ENCODE assay signal across 3 cellular contexts in the genomic region with DNA sequence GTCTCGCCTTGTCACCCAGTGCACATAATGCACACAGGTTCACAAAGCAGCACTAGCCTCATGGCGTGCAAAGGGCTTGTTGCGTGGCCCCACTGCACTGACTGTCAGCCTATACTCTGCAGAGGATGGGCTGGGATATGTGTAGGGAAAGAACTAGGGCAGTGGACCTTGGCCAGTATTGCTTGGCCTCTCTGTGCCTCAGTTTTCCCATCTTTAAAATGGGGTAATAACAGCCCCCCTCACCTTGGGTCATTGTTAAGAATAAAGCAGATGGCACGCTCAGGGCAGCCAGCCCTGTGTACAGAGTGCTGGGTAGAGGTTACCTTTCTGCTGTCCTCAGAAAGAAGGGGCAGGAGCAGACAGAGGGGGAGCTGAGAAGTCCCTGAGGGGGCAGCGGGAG.
TF ChIP-seq lines count a peak whose summit lies in the region.

No MANE protein-coding gene starts in this region.

TF ChIP-seq in HepG2, 621 proteins besides CTCF, POLR2A, EP300 and RAD21:
- peak; percentile 64 for TF ChIP-seq ZNF629 (CRISPR knock-in tag; conservative IDR thresholded peaks at IDR 0.05)
- TF ChIP-seq ZNF558 (CRISPR knock-in tag; IDR thresholded peaks at IDR 0.05; ENCODE audit: borderline replicate concordance): no peak
- TF ChIP-seq ZNF790 (CRISPR knock-in tag; IDR thresholded peaks at IDR 0.05; ENCODE audit: borderline replicate concordance): no peak

TF ChIP-seq in HCT116, 20 proteins besides CTCF, POLR2A, EP300 and RAD21:
- no peak for TF ChIP-seq ELF1 (IDR thresholded peaks at IDR 0.05; ENCODE audit: borderline replicate concordance, low read depth)
- TF ChIP-seq EZH2 (IDR thresholded peaks at IDR 0.05): no peak
- TF ChIP-seq SRF (IDR thresholded peaks at IDR 0.05; ENCODE audit: low read depth): no peak
- TF ChIP-seq, protein P1, sequence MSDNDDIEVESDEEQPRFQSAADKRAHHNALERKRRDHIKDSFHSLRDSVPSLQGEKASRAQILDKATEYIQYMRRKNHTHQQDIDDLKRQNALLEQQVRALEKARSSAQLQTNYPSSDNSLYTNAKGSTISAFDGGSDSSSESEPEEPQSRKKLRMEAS (IDR thresholded peaks at IDR 0.05): no peak
- no peak for TF ChIP-seq CEBPB (IDR thresholded peaks at IDR 0.05; ENCODE audit: low read depth)
- TF ChIP-seq TCF7L2 (IDR thresholded peaks at IDR 0.05; ENCODE audit: borderline replicate concordance, extremely low read depth, insufficient read depth, insufficient read length): no peak
- TF ChIP-seq ZNF274 (IDR thresholded peaks at IDR 0.05; ENCODE audit: low read depth, low read length): no peak
- TF ChIP-seq SP1 (IDR thresholded peaks at IDR 0.05; ENCODE audit: low read depth): no peak
- TF ChIP-seq EZH2phosphoT487 (IDR thresholded peaks at IDR 0.05; ENCODE audit: borderline replicate concordance): no peak
- TF ChIP-seq SIN3A (IDR thresholded peaks at IDR 0.05; ENCODE audit: low read depth): no peak
- TF ChIP-seq, protein P2, sequence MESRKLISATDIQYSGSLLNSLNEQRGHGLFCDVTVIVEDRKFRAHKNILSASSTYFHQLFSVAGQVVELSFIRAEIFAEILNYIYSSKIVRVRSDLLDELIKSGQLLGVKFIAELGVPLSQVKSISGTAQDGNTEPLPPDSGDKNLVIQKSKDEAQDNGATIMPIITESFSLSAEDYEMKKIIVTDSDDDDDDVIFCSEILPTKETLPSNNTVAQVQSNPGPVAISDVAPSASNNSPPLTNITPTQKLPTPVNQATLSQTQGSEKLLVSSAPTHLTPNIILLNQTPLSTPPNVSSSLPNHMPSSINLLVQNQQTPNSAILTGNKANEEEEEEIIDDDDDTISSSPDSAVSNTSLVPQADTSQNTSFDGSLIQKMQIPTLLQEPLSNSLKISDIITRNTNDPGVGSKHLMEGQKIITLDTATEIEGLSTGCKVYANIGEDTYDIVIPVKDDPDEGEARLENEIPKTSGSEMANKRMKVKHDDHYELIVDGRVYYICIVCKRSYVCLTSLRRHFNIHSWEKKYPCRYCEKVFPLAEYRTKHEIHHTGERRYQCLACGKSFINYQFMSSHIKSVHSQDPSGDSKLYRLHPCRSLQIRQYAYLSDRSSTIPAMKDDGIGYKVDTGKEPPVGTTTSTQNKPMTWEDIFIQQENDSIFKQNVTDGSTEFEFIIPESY (IDR thresholded peaks at IDR 0.05; ENCODE audit: extremely low read depth, insufficient replicate concordance, low read length): no peak
- no peak for TF ChIP-seq CBX3 (IDR thresholded peaks at IDR 0.05; ENCODE audit: low read depth)
- TF ChIP-seq, protein P3, sequence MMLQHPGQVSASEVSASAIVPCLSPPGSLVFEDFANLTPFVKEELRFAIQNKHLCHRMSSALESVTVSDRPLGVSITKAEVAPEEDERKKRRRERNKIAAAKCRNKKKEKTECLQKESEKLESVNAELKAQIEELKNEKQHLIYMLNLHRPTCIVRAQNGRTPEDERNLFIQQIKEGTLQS (IDR thresholded peaks at IDR 0.05): no peak
- TF ChIP-seq YY1 (IDR thresholded peaks at IDR 0.05; ENCODE audit: extremely low read depth, insufficient replicate concordance, low read depth, low read length): no peak
- no peak for TF ChIP-seq JUND (IDR thresholded peaks at IDR 0.05)
- TF ChIP-seq FOSL1 (IDR thresholded peaks at IDR 0.05; ENCODE audit: low read depth): no peak
- no peak for TF ChIP-seq POLR2AphosphoS5 (IDR thresholded peaks at IDR 0.05; ENCODE audit: low read depth, low read length)

TF ChIP-seq in K562, 482 proteins besides CTCF, POLR2A, EP300 and RAD21:
- peak; percentile 69 for TF ChIP-seq BCOR (IDR thresholded peaks at IDR 0.05)
- peak in 1 of 2 experiments; percentile 46; a peak in 1 of 4 replicates for TF ChIP-seq KDM1A (IDR thresholded peaks at IDR 0.05)
- TF ChIP-seq, protein P4, sequence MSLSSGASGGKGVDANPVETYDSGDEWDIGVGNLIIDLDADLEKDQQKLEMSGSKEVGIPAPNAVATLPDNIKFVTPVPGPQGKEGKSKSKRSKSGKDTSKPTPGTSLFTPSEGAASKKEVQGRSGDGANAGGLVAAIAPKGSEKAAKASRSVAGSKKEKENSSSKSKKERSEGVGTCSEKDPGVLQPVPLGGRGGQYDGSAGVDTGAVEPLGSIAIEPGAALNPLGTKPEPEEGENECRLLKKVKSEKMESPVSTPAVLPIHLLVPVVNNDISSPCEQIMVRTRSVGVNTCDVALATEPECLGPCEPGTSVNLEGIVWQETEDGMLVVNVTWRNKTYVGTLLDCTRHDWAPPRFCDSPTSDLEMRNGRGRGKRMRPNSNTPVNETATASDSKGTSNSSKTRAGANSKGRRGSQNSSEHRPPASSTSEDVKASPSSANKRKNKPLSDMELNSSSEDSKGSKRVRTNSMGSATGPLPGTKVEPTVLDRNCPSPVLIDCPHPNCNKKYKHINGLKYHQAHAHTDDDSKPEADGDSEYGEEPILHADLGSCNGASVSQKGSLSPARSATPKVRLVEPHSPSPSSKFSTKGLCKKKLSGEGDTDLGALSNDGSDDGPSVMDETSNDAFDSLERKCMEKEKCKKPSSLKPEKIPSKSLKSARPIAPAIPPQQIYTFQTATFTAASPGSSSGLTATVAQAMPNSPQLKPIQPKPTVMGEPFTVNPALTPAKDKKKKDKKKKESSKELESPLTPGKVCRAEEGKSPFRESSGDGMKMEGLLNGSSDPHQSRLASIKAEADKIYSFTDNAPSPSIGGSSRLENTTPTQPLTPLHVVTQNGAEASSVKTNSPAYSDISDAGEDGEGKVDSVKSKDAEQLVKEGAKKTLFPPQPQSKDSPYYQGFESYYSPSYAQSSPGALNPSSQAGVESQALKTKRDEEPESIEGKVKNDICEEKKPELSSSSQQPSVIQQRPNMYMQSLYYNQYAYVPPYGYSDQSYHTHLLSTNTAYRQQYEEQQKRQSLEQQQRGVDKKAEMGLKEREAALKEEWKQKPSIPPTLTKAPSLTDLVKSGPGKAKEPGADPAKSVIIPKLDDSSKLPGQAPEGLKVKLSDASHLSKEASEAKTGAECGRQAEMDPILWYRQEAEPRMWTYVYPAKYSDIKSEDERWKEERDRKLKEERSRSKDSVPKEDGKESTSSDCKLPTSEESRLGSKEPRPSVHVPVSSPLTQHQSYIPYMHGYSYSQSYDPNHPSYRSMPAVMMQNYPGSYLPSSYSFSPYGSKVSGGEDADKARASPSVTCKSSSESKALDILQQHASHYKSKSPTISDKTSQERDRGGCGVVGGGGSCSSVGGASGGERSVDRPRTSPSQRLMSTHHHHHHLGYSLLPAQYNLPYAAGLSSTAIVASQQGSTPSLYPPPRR (CRISPR knock-in tag; IDR thresholded peaks at IDR 0.05; ENCODE audit: borderline replicate concordance): no peak
- 0 out of 2 replicates have a peak, but pooled peaks have one; percentile 35 for TF ChIP-seq CBX1 (IDR thresholded peaks at IDR 0.05; ENCODE audit: low read depth)
- TF ChIP-seq ZNF174 (CRISPR knock-in tag; IDR thresholded peaks at IDR 0.05): no peak
- TF ChIP-seq, protein P5, sequence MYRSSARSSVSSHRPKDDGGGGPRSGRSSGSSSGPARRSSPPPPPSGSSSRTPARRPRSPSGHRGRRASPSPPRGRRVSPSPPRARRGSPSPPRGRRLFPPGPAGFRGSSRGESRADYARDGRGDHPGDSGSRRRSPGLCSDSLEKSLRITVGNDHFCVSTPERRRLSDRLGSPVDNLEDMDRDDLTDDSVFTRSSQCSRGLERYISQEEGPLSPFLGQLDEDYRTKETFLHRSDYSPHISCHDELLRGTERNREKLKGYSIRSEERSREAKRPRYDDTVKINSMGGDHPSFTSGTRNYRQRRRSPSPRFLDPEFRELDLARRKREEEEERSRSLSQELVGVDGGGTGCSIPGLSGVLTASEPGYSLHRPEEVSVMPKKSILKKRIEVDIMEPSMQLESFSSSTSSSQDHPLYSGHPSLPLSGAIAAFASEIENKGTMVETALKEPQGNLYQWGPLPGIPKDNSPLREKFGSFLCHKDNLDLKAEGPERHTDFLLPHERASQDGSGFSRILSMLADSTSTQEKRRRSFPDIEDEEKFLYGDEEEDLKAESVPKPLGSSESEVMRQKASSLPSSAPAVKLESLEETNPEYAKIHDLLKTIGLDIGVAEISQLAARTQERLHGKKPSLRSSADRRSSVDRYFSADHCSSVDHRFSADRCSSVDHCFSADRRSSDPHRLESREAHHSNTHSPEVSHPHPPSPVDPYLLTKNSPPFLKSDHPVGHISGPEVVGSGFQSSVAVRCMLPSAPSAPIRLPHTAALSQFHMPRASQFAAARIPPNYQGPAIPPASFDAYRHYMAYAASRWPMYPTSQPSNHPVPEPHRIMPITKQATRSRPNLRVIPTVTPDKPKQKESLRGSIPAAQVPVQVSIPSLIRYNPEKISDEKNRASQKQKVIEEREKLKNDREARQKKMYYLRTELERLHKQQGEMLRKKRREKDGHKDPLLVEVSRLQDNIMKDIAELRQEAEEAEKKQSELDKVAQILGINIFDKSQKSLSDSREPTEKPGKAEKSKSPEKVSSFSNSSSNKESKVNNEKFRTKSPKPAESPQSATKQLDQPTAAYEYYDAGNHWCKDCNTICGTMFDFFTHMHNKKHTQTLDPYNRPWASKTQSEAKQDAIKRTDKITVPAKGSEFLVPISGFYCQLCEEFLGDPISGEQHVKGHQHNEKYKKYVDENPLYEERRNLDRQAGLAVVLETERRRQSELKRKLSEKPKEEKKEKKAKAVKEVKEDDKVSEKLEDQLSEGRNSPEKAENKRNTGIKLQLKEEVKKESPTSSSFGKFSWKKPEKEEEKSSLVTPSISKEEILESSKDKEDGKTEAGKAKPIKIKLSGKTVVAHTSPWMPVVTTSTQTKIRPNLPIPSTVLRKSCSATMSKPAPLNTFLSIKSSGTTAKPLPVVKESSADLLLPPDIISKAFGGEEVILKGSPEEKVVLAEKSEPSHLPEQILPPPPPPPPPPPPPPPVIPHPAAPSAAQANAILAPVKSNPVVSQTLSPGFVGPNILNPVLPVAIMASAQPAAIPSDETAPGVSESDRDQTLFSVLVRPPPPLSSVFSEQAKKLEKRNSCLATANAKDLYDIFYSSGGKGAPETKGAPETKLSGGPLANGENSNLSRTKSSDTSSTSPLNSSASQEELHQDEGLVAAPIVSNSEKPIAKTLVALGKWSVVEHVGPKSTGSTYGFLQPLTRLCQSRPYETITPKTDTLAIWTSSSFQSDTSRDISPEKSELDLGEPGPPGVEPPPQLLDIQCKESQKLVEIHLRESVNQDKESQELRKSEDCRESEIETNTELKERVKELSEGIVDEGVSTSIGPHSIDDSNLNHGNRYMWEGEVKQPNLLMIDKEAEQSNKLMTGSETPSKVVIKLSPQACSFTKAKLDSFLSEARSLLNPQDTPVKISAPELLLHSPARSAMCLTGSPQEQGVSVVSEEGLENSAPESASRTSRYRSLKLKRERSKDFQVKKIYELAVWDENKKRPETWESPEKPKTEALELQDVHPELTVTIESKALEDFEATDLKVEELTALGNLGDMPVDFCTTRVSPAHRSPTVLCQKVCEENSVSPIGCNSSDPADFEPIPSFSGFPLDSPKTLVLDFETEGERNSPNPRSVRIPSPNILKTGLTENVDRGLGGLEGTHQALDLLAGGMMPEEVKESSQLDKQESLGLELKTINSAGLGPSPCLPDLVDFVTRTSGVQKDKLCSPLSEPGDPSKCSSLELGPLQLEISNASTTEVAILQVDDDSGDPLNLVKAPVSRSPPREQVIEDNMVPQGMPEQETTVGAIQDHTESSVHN (IDR thresholded peaks at IDR 0.05; ENCODE audit: borderline replicate concordance in 1 of 2, low read depth in 1 of 2): no peak
- no peak for TF ChIP-seq ATF1 (CRISPR knock-in tag; IDR thresholded peaks at IDR 0.05)
- TF ChIP-seq ATF1 (tag; IDR thresholded peaks at IDR 0.05): no peak
- 0 out of 2 replicates have a peak, but pooled peaks have one; percentile 25 for TF ChIP-seq ADNP (tag; IDR thresholded peaks at IDR 0.05)
